In the genomic region with DNA sequence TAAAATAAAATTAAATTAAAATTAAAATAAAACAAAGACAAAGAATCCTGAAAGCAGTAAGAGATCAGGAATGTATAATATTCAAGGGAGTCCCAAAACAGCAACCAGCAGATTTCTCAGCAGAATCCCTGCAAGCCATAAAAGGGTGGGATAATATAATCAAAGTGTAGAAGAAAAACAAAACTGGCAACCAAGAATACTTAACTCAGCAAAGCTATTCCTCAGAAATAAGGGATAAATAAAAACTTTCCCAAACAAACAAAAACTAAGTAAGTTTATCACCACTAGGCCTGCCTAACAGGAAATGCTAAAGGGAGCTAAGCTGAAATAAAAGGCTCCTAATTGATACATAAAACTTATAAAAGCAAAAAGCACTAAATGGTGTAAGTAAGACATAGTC, we compare ENCODE assay signal across 23 cellular contexts. TPM values are rescaled to one million over a fixed set of nuclear protein-coding genes. Genes with fewer than 3 reads are reported as not detected.
DNase-seq lines count a peak whose midpoint lies in the region; ATAC-seq lines count a peak whose summit lies in the region.
"Had no signal": no experiment of that assay in that cellular context is flagged by ENCODE, and none has a peak within 500 bp of the region (broad histone marks: within the 10 kb centered on the region; RNA-seq: fewer than 3 reads in every experiment).

No MANE protein-coding gene starts in this region.

- intact Hi-C loops in activated CD4-positive, alpha-beta T cell treated with anti-CD3 and anti-CD28 coated beads for 36 hours (cut with DNase I, micrococcal nuclease), result no loop called here

- peaks cover 12 to 18% of the 10 kb centered on the region in 2 donors for H3K4me1 Mint-ChIP-seq in natural killer cell treated with Interleukin-12 subunit alpha and Interleukin-12 subunit beta and Interleukin-15 and Interleukin-18, amount 100 ng/mL, for 72 hours (ENCODE audit: low read depth in 2 of 2)
- no peaks in the 10 kb centered on the region for H3K4me1 Mint-ChIP-seq in activated CD4-positive, alpha-beta T cell treated with anti-CD3 and anti-CD28 coated beads for 36 hours
- H3K4me1 Mint-ChIP-seq: CD4-positive, CD25-positive, alpha-beta regulatory T cell had no signal

- no peak overlapping the region for H3K27ac Mint-ChIP-seq in natural killer cell treated with Interleukin-12 subunit alpha and Interleukin-12 subunit beta and Interleukin-15 and Interleukin-18, amount 100 ng/mL, for 72 hours
- H3K27ac Mint-ChIP-seq in activated CD4-positive, alpha-beta T cell treated with anti-CD3 and anti-CD28 coated beads for 36 hours, result no peak overlapping the region
- H3K27ac Mint-ChIP-seq: CD14-positive monocyte; CD4-positive, CD25-positive, alpha-beta regulatory T cell; CD8-positive, alpha-beta memory T cell had no signal

- H3K9me3 ChIP-seq in adipocyte (ENCODE audit: control insufficient read depth, low read length), result peaks cover 28% of the 10 kb centered on the region
- H3K9me3 ChIP-seq: BE2C had no signal

- H3K4me3 ChIP-seq in adipocyte (ENCODE audit: low read length), result peak overlapping the region; percentile 1
- H3K4me3 ChIP-seq: BLaER1, GM12878 had no signal

- POLR2A ChIA-PET in activated CD4-positive, alpha-beta T cell treated with anti-CD3 and anti-CD28 coated beads for 36 hours (lab: Charles Lee), result no interaction called here

- peaks cover 35% of the 10 kb centered on the region for H3K36me3 Mint-ChIP-seq in natural killer cell treated with Interleukin-12 subunit alpha and Interleukin-12 subunit beta and Interleukin-15 and Interleukin-18, amount 100 ng/mL, for 72 hours
- H3K36me3 Mint-ChIP-seq in activated CD4-positive, alpha-beta T cell treated with anti-CD3 and anti-CD28 coated beads for 36 hours (ENCODE audit: low read depth), result peaks cover 2% of the 10 kb centered on the region
- H3K36me3 Mint-ChIP-seq: CD14-positive monocyte; CD4-positive, CD25-positive, alpha-beta regulatory T cell had no signal

- H3K9me3 Mint-ChIP-seq in natural killer cell treated with Interleukin-12 subunit alpha and Interleukin-12 subunit beta and Interleukin-15 and Interleukin-18, amount 100 ng/mL, for 72 hours, result peaks cover 11% of the 10 kb centered on the region
- H3K9me3 Mint-ChIP-seq in activated CD4-positive, alpha-beta T cell treated with anti-CD3 and anti-CD28 coated beads for 36 hours (ENCODE audit: low read depth), result peaks cover 16% of the 10 kb centered on the region

- CTCF ChIA-PET in activated CD4-positive, alpha-beta T cell treated with anti-CD3 and anti-CD28 coated beads for 36 hours (lab: Charles Lee), result no interaction called here

- H3K4me1 ChIP-seq in adipocyte (ENCODE audit: control insufficient read depth, insufficient read depth, low read length), result no peaks in the 10 kb centered on the region
- H3K4me1 ChIP-seq: BE2C, BLaER1 had no signal

- no peak for ATAC-seq in natural killer cell treated with Interleukin-12 subunit alpha and Interleukin-12 subunit beta and Interleukin-15 and Interleukin-18, amount 100 ng/mL, for 72 hours
- no peak for ATAC-seq in activated CD4-positive, alpha-beta T cell treated with anti-CD3 and anti-CD28 coated beads for 36 hours
- ATAC-seq: GM12878 had no signal

- no peaks in the 10 kb centered on the region for H3K36me3 ChIP-seq in adipocyte (ENCODE audit: control insufficient read depth, insufficient read depth, low read length, severe bottlenecking)
- H3K36me3 ChIP-seq: BE2C, BLaER1 had no signal

- peak; percentile 14 for DNase-seq in LHCN-M2 (ENCODE audit: low read depth)
- DNase-seq in adipocyte (ENCODE audit: low read depth), result no peak
- DNase-seq in natural killer cell treated with Interleukin-12 subunit alpha and Interleukin-12 subunit beta and Interleukin-15 and Interleukin-18, amount 100 ng/mL, for 72 hours (ENCODE audit: low spot score), result no peak
- no peak for DNase-seq in Kasumi-1 (lab: John Stamatoyannopoulos, UW)
- no peak for DNase-seq in activated CD4-positive, alpha-beta T cell treated with anti-CD3 and anti-CD28 coated beads for 36 hours
- DNase-seq: 8988T; ACHN; BE2C; C1 segment of cervical spinal cord; CD4-positive, alpha-beta memory T cell; CD4-positive, CD25-positive, alpha-beta regulatory T cell; CD8-positive, alpha-beta memory T cell; COR-L47; DMS 273 treated with DMSO at 0.1 percent for 48 hours; DMS153; DMS53; DMS79; DND-41; EL; GDM1 had no signal

- no peak overlapping the region for H3K4me3 Mint-ChIP-seq in natural killer cell treated with Interleukin-12 subunit alpha and Interleukin-12 subunit beta and Interleukin-15 and Interleukin-18, amount 100 ng/mL, for 72 hours
- no peak overlapping the region for H3K4me3 Mint-ChIP-seq in activated CD4-positive, alpha-beta T cell treated with anti-CD3 and anti-CD28 coated beads for 36 hours
- H3K4me3 Mint-ChIP-seq: CD14-positive monocyte; CD4-positive, alpha-beta memory T cell; CD8-positive, alpha-beta memory T cell had no signal

- no peaks in the 10 kb centered on the region for H3K27me3 Mint-ChIP-seq in natural killer cell treated with Interleukin-12 subunit alpha and Interleukin-12 subunit beta and Interleukin-15 and Interleukin-18, amount 100 ng/mL, for 72 hours
- peaks cover 4% of the 10 kb centered on the region for H3K27me3 Mint-ChIP-seq in activated CD4-positive, alpha-beta T cell treated with anti-CD3 and anti-CD28 coated beads for 36 hours
- H3K27me3 Mint-ChIP-seq: CD8-positive, alpha-beta memory T cell had no signal

- no peak overlapping the region for H3K9ac ChIP-seq in adipocyte (ENCODE audit: low read length)
- H3K9ac ChIP-seq: BLaER1 had no signal

- no peaks in the 10 kb centered on the region for H3K27me3 ChIP-seq in adipocyte (replicated peaks; ENCODE audit: control insufficient read depth, insufficient read depth, low read length)
- H3K27me3 ChIP-seq: BE2C, BLaER1 had no signal

RNA-seq across cellular contexts. Expression of gene THBS1, which starts 29.8 kb away (rescaled TPM):
- total RNA-seq in LHCN-M2 (2014; rRNA removed), result 2,731 and 2,850 TPM in 2 replicates
- 2,014 TPM for polyA plus RNA-seq in LHCN-M2 (2012)
- under 1 TPM; 0.31 to 0.38 TPM for total RNA-seq in natural killer cell treated with Interleukin-12 subunit alpha and Interleukin-12 subunit beta and Interleukin-15 and Interleukin-18, amount 100 ng/mL, for 72 hours
- total RNA-seq in activated CD4-positive, alpha-beta T cell treated with anti-CD3 and anti-CD28 coated beads for 36 hours, result under 1 TPM; 0.23 to 0.57 TPM

Comparison
In these comparisons a context has a peak if more than half of its experiments do, and no peak if none do; other contexts are left out.
1. RNA of gene THBS1, which starts 29.8 kb away (total RNA-seq): 2,731 to 2,850 TPM in LHCN-M2; 0.23 to 0.57 TPM in activated CD4-positive, alpha-beta T cell treated with anti-CD3 and anti-CD28 coated beads for 36 hours and 0.31 to 0.38 TPM in natural killer cell treated with Interleukin-12 subunit alpha and Interleukin-12 subunit beta and Interleukin-15 and Interleukin-18, amount 100 ng/mL, for 72 hours; every median in the first group is over 1,000 times any median in the second.